Comparison of ENCODE assay signal across 23 cellular contexts in genomic region chr10:99569971-99570370, GRCh38. TPM values are rescaled to one million over a fixed set of nuclear protein-coding genes. Genes with fewer than 3 reads are reported as not detected.
DNase-seq lines count a peak whose midpoint lies in the region; ATAC-seq, FAIRE-seq and TF ChIP-seq lines count a peak whose summit lies in the region.
"Had no signal": no experiment of that assay in that cellular context is flagged by ENCODE, and none has a peak within 500 bp of the region (broad histone marks: within the 10 kb centered on the region; RNA-seq: fewer than 3 reads in every experiment).

No MANE protein-coding gene starts in this region.

- H2BK120ac ChIP-seq in H1 (replicated peaks; ENCODE audit: low read depth, low read length), result no peak overlapping the region

- H3K27me3 Mint-ChIP-seq in IgD-negative memory B cell, result no peaks in the 10 kb centered on the region
- H3K27me3 Mint-ChIP-seq in stimulated activated memory B cell treated with anti-CD40 and anti-IgM and Interleukin-4, amounts not matched to agents 10 μg/mL and 1 μg/mL and 100 μg/mL, for 72 hours, result no peaks in the 10 kb centered on the region
- peaks cover 25% of the 10 kb centered on the region for H3K27me3 Mint-ChIP-seq in activated T-helper 17 cell treated with anti-CD3 and anti-CD28 coated beads, Interleukin-2, amount 50 U/mL, for 72 hours

- FAIRE-seq in H1 (lab: Jason Lieb, UNC), result no peak
- FAIRE-seq: D721Med, GM12878, K562 had no signal

- no peak for TF ChIP-seq CTCF in H1 (IDR thresholded peaks at IDR 0.05; ENCODE audit: control extremely low read depth in 1 of 3, insufficient read depth in 1 of 3, low read depth in 1 of 3, low read length in 3 of 3)

- no peak for TF ChIP-seq EP300 in H1 (IDR thresholded peaks at IDR 0.05; ENCODE audit: borderline replicate concordance in 1 of 2, low read depth in 2 of 2, low read length in 2 of 2)

- peak; percentile 85 for ATAC-seq in stimulated activated memory B cell treated with anti-CD40 and anti-IgM and Interleukin-4, amounts not matched to agents 10 μg/mL and 1 μg/mL and 100 μg/mL, for 72 hours
- ATAC-seq in sciatic nerve, result no peak
- no peak for ATAC-seq in HG02759 (IDR thresholded peaks at IDR 0.05; ENCODE audit: unreplicated experiment)
- no peak for ATAC-seq in activated T-helper 17 cell treated with anti-CD3 and anti-CD28 coated beads, Interleukin-2, amount 50 U/mL, for 72 hours (replicated peaks)
- ATAC-seq: GM12878, K562 had no signal

- no peak overlapping the region for H3K9ac ChIP-seq in BLaER1
- no peak overlapping the region for H3K9ac ChIP-seq in H1 (replicated peaks in 1 of 4; ENCODE audit: extremely low read depth in 1 of 4, low read depth in 3 of 4, low read length in 3 of 4)

- POLR2A ChIA-PET in H1 (lab: Charles Lee; ENCODE audit: partially characterized antibody), result no interaction called here

- TF ChIP-seq POLR2A in H1 (IDR thresholded peaks at IDR 0.05; ENCODE audit: control extremely low read depth in 1 of 2, low read depth in 2 of 2, low read length in 2 of 2), result no peak

- H3K36me3 ChIP-seq in BLaER1 (no peaks in the 10 kb centered on the region), H1 (ENCODE audit: control insufficient read depth in 2 of 4, insufficient read depth in 4 of 4, low read length in 3 of 4) (no peaks in the 10 kb centered on the region)
- H3K36me3 ChIP-seq: HAP-1 had no signal

- no peaks in the 10 kb centered on the region for H3K79me2 ChIP-seq in H1 (ENCODE audit: control insufficient read depth in 1 of 2, insufficient read depth in 2 of 2, low read length in 2 of 2)

- H3K9me3 Mint-ChIP-seq in IgD-negative memory B cell, result no peaks in the 10 kb centered on the region
- no peaks in the 10 kb centered on the region for H3K9me3 Mint-ChIP-seq in stimulated activated memory B cell treated with anti-CD40 and anti-IgM and Interleukin-4, amounts not matched to agents 10 μg/mL and 1 μg/mL and 100 μg/mL, for 72 hours
- H3K9me3 Mint-ChIP-seq in activated T-helper 17 cell treated with anti-CD3 and anti-CD28 coated beads, Interleukin-2, amount 50 U/mL, for 72 hours, result no peaks in the 10 kb centered on the region
- H3K9me3 Mint-ChIP-seq: CD4-positive, alpha-beta T cell had no signal

- H3K4me2 ChIP-seq in BLaER1, result peak overlapping the region; percentile 8; the same call in 1 of the 2 replicates
- H3K4me2 ChIP-seq in H1 (ENCODE audit: insufficient read depth in 1 of 2, low read depth in 2 of 2, low read length in 2 of 2), result no peak overlapping the region

- H3K4me3 ChIP-seq in BLaER1 (no peak overlapping the region), H1 (ENCODE audit: extremely low read depth in 1 of 4, insufficient read depth in 2 of 4, low read depth in 3 of 4, low read length in 4 of 4) (no peak overlapping the region)
- H3K4me3 ChIP-seq: GM12878, HAP-1, K562 had no signal

- H3K4ac ChIP-seq in H1 (replicated peaks; ENCODE audit: insufficient read length, low read depth, low read length), result no peak overlapping the region

- no peak overlapping the region for H2BK20ac ChIP-seq in H1 (ENCODE audit: low read length)

- no peak overlapping the region for H4K8ac ChIP-seq in H1 (ENCODE audit: extremely low read depth, insufficient read depth, low read length)

- intact Hi-C loops in sciatic nerve (cut with DNase I), result no loop called here

- H2AK5ac ChIP-seq in H1 (ENCODE audit: low read depth, low read length), result no peak overlapping the region

- peaks cover 8 to 14% (median 11%) of the 10 kb centered on the region in 3 donors for H3K4me1 Mint-ChIP-seq in IgD-negative memory B cell
- peaks cover 15% of the 10 kb centered on the region for H3K4me1 Mint-ChIP-seq in stimulated activated memory B cell treated with anti-CD40 and anti-IgM and Interleukin-4, amounts not matched to agents 10 μg/mL and 1 μg/mL and 100 μg/mL, for 72 hours
- no peaks in the 10 kb centered on the region for H3K4me1 Mint-ChIP-seq in activated T-helper 17 cell treated with anti-CD3 and anti-CD28 coated beads, Interleukin-2, amount 50 U/mL, for 72 hours

- peak overlapping the region; percentile 9 to 78 (median 15) for H3K27ac Mint-ChIP-seq in IgD-negative memory B cell
- H3K27ac Mint-ChIP-seq in stimulated activated memory B cell treated with anti-CD40 and anti-IgM and Interleukin-4, amounts not matched to agents 10 μg/mL and 1 μg/mL and 100 μg/mL, for 72 hours, result peak overlapping the region; percentile 33
- H3K27ac Mint-ChIP-seq in activated T-helper 17 cell treated with anti-CD3 and anti-CD28 coated beads, Interleukin-2, amount 50 U/mL, for 72 hours, result no peak overlapping the region
- H3K27ac Mint-ChIP-seq: CD4-positive, alpha-beta T cell had no signal

- H4K5ac ChIP-seq in H1 (ENCODE audit: insufficient read length, low read depth, low read length), result no peak overlapping the region

- CTCF ChIA-PET in H1 (lab: Charles Lee; ENCODE audit: partially characterized antibody), result interaction anchor here (0.7 to 1.1 kb wide), 3 partner anchors 10 to 1326 kb away, joined by 3 to 5 read pairs (median 4); no protein-coding TSS in a partner anchor

- no peak overlapping the region for H3K14ac ChIP-seq in H1 (ENCODE audit: insufficient read length)

- H2BK12ac ChIP-seq in H1 (ENCODE audit: low read depth, low read length), result no peak overlapping the region

- H2BK5ac ChIP-seq in H1 (ENCODE audit: low read depth, low read length), result no peak overlapping the region

- H3K4me3 Mint-ChIP-seq in IgD-negative memory B cell, result peak overlapping the region in 1 of 4 donors; percentile 48
- H3K4me3 Mint-ChIP-seq in stimulated activated memory B cell treated with anti-CD40 and anti-IgM and Interleukin-4, amounts not matched to agents 10 μg/mL and 1 μg/mL and 100 μg/mL, for 72 hours, result no peak overlapping the region
- no peak overlapping the region for H3K4me3 Mint-ChIP-seq in activated T-helper 17 cell treated with anti-CD3 and anti-CD28 coated beads, Interleukin-2, amount 50 U/mL, for 72 hours
- H3K4me3 Mint-ChIP-seq: CD4-positive, alpha-beta T cell had no signal

- no peaks in the 10 kb centered on the region for H3K27me3 ChIP-seq in BLaER1
- no peaks in the 10 kb centered on the region for H3K27me3 ChIP-seq in H1 (replicated peaks in 1 of 4; ENCODE audit: control insufficient read depth in 3 of 4, extremely low read depth in 1 of 4, insufficient read depth in 3 of 4, low read length in 3 of 4)

- H3K23me2 ChIP-seq in H1 (ENCODE audit: low read depth, low read length), result no peaks in the 10 kb centered on the region; the same call in 1 of the 2 replicates

- H2AFZ ChIP-seq in H1 (ENCODE audit: low read length), result peak overlapping the region; percentile 86; the same call in 1 of the 2 replicates

- TF ChIP-seq RAD21 in H1 (IDR thresholded peaks at IDR 0.05 in 1 of 2, conservative IDR thresholded peaks at IDR 0.05 in 1 of 2; ENCODE audit: low read depth in 2 of 2, low read length in 2 of 2), result no peak

- H3K79me1 ChIP-seq in H1 (ENCODE audit: low read depth, low read length), result no peaks in the 10 kb centered on the region

- no peak overlapping the region for H3K23ac ChIP-seq in H1 (ENCODE audit: insufficient read length)

- no peak overlapping the region for H3K27ac ChIP-seq in BLaER1
- H3K27ac ChIP-seq in H1 (ENCODE audit: low read depth, low read length), result no peak overlapping the region
- H3K27ac ChIP-seq: C4-2B, HL-60 had no signal

- no peak overlapping the region for H4K91ac ChIP-seq in H1 (replicated peaks; ENCODE audit: insufficient read length, low read length)

- H3K18ac ChIP-seq in H1 (ENCODE audit: extremely low read depth, low read length), result no peak overlapping the region; the same call in 1 of the 2 replicates

- H3K4me1 ChIP-seq in BLaER1 (peaks cover 14% of the 10 kb centered on the region), H1 (replicated peaks in 1 of 4; ENCODE audit: control insufficient read depth in 3 of 4, insufficient read depth in 4 of 4, low read length in 3 of 4) (peaks cover 2 to 7% (median 3%) of the 10 kb centered on the region in 4 experiments; a peak in 3 of 7 replicates)
- H3K4me1 ChIP-seq: HAP-1 had no signal

- H4K20me1 ChIP-seq in BLaER1 (no peaks in the 10 kb centered on the region), H1 (replicated peaks in 1 of 2; ENCODE audit: control insufficient read depth in 1 of 2, insufficient read depth in 2 of 2, low read length in 2 of 2) (no peaks in the 10 kb centered on the region)

- H2BK15ac ChIP-seq in H1 (ENCODE audit: low read length), result no peak overlapping the region

- no peak for DNase-seq in H1 (ENCODE audit: low read depth in 1 of 2, low spot score in 2 of 2)
- DNase-seq in sciatic nerve (ENCODE audit: low spot score), result no peak
- DNase-seq in SIG-M5 (lab: John Stamatoyannopoulos, UW), result no peak
- DNase-seq: 8988T; Caco-2; CD4-positive, alpha-beta T cell; DMS79 treated with DMSO at 0.1 percent for 48 hours had no signal

- H3K9me3 ChIP-seq in BLaER1 (no peaks in the 10 kb centered on the region), H1 (ENCODE audit: insufficient read depth in 2 of 2, low read depth in 1 of 2, low read length in 1 of 2) (no peaks in the 10 kb centered on the region)
- H3K9me3 ChIP-seq: Caco-2, HAP-1 had no signal

- H3K36me3 Mint-ChIP-seq in IgD-negative memory B cell, result no peaks in the 10 kb centered on the region
- no peaks in the 10 kb centered on the region for H3K36me3 Mint-ChIP-seq in stimulated activated memory B cell treated with anti-CD40 and anti-IgM and Interleukin-4, amounts not matched to agents 10 μg/mL and 1 μg/mL and 100 μg/mL, for 72 hours
- no peaks in the 10 kb centered on the region for H3K36me3 Mint-ChIP-seq in activated T-helper 17 cell treated with anti-CD3 and anti-CD28 coated beads, Interleukin-2, amount 50 U/mL, for 72 hours (ENCODE audit: low read depth)

- no peak overlapping the region for H3K56ac ChIP-seq in H1 (replicated peaks; ENCODE audit: insufficient read length, low read depth, low read length)

RNA-seq across cellular contexts. Expression of gene NKX2-3, which starts 37.2 kb away (rescaled TPM):
- not detected for polyA plus RNA-seq in IgD-negative memory B cell
- not detected in 2 replicates for total RNA-seq in H1 (2021; fragmentation: NEBNext Ultra II Directional; extraction: Animal tissue kit (Norgen Biotek cat#: 25700))
- not detected in 2 replicates for polyA plus RNA-seq in H1 (2011; rRNA removed)
- not detected for polyA plus RNA-seq in H1 (2011; cell fraction: cytosol; rRNA removed)
- not detected for polyA plus RNA-seq in H1 (2011; cell fraction: nucleus; rRNA removed)
- polyA plus RNA-seq in H1 (2012, experiment 1 of 2), result not detected in 4 replicates
- not detected for polyA plus RNA-seq in H1 (2012, experiment 2 of 2)
- not detected for polyA plus RNA-seq in H1 (2013, experiment 1 of 2)
- not detected for polyA plus RNA-seq in H1 (2013, experiment 2 of 2)
- not detected in 2 replicates for polyA minus RNA-seq in H1 (2011; rRNA and poly(A)+ RNA removed)
- polyA minus RNA-seq in H1 (2011; cell fraction: cytosol; rRNA and poly(A)+ RNA removed), result not detected
- polyA minus RNA-seq in H1 (2011; cell fraction: nucleus; rRNA and poly(A)+ RNA removed), result not detected
- not detected for total RNA-seq in sciatic nerve
- not detected for total RNA-seq in activated T-helper 17 cell treated with anti-CD3 and anti-CD28 coated beads, Interleukin-2, amount 50 U/mL, for 72 hours
- total RNA-seq: A673; CD4-positive, alpha-beta T cell; G401; GM12878; H4; HT1080; K562 had no signal
- polyA plus RNA-seq: AG04450, GM12878, K562 had no signal

RNA-seq across cellular contexts. Expression of gene SLC25A28, which starts 50.3 kb away (rescaled TPM):
- 27.1 TPM for polyA plus RNA-seq in IgD-negative memory B cell
- 17.2 and 20.6 TPM in 2 replicates for total RNA-seq in H1 (2021; fragmentation: NEBNext Ultra II Directional; extraction: Animal tissue kit (Norgen Biotek cat#: 25700))
- polyA plus RNA-seq in H1 (2011; rRNA removed), result 16.3 and 18.5 TPM in 2 replicates
- 23.0 TPM for polyA plus RNA-seq in H1 (2011; cell fraction: cytosol; rRNA removed)
- polyA plus RNA-seq in H1 (2011; cell fraction: nucleus; rRNA removed), result 58.1 TPM
- polyA plus RNA-seq in H1 (2012, experiment 1 of 2), result 16.1 to 20.2 TPM (median 19.5 TPM) in 4 replicates
- polyA plus RNA-seq in H1 (2012, experiment 2 of 2), result 14.8 TPM
- 24.6 TPM for polyA plus RNA-seq in H1 (2013, experiment 1 of 2)
- 20.8 TPM for polyA plus RNA-seq in H1 (2013, experiment 2 of 2)
- 18.4 and 19.7 TPM in 2 replicates for polyA minus RNA-seq in H1 (2011; rRNA and poly(A)+ RNA removed)
- 13.3 TPM for polyA minus RNA-seq in H1 (2011; cell fraction: cytosol; rRNA and poly(A)+ RNA removed)
- polyA minus RNA-seq in H1 (2011; cell fraction: nucleus; rRNA and poly(A)+ RNA removed), result 17.9 TPM
- total RNA-seq in sciatic nerve, result 53.9 TPM
- total RNA-seq in activated T-helper 17 cell treated with anti-CD3 and anti-CD28 coated beads, Interleukin-2, amount 50 U/mL, for 72 hours, result 10 to 100 TPM; 39.2 to 47.2 TPM
